Comparison of ENCODE assay signal across 1 cellular context in the genomic region with DNA sequence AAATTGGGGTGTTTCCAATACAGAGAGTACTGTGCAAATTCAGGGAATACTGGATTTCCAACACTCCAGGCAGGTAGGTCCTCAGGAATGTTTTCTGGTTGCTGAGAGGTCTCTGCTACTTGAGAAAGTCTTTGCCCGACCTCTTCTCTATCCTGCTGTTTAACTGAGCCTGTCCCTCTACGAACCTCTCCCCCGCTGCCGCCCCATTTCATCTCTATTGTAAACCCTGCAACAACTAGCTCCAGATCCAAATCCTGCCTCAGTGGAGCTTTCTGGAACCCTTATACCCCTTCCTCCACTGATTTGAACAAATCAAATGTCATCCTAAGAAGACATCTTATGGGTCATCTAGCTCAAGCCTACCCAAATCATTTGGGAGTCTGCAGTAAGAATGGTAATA.
TF ChIP-seq lines count a peak whose summit lies in the region.

No MANE protein-coding gene starts in this region.

TF ChIP-seq in HCT116, 20 proteins besides CTCF, POLR2A, EP300 and RAD21 (continued from another document):
- TF ChIP-seq, protein P1, sequence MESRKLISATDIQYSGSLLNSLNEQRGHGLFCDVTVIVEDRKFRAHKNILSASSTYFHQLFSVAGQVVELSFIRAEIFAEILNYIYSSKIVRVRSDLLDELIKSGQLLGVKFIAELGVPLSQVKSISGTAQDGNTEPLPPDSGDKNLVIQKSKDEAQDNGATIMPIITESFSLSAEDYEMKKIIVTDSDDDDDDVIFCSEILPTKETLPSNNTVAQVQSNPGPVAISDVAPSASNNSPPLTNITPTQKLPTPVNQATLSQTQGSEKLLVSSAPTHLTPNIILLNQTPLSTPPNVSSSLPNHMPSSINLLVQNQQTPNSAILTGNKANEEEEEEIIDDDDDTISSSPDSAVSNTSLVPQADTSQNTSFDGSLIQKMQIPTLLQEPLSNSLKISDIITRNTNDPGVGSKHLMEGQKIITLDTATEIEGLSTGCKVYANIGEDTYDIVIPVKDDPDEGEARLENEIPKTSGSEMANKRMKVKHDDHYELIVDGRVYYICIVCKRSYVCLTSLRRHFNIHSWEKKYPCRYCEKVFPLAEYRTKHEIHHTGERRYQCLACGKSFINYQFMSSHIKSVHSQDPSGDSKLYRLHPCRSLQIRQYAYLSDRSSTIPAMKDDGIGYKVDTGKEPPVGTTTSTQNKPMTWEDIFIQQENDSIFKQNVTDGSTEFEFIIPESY (IDR thresholded peaks at IDR 0.05; ENCODE audit: extremely low read depth, insufficient replicate concordance, low read length): no peak
- TF ChIP-seq ZNF274 (IDR thresholded peaks at IDR 0.05; ENCODE audit: low read depth, low read length): no peak
- no peak for TF ChIP-seq EZH2phosphoT487 (IDR thresholded peaks at IDR 0.05; ENCODE audit: borderline replicate concordance)
- TF ChIP-seq POLR2AphosphoS5 (IDR thresholded peaks at IDR 0.05; ENCODE audit: low read depth, low read length): no peak
- TF ChIP-seq, protein P2, sequence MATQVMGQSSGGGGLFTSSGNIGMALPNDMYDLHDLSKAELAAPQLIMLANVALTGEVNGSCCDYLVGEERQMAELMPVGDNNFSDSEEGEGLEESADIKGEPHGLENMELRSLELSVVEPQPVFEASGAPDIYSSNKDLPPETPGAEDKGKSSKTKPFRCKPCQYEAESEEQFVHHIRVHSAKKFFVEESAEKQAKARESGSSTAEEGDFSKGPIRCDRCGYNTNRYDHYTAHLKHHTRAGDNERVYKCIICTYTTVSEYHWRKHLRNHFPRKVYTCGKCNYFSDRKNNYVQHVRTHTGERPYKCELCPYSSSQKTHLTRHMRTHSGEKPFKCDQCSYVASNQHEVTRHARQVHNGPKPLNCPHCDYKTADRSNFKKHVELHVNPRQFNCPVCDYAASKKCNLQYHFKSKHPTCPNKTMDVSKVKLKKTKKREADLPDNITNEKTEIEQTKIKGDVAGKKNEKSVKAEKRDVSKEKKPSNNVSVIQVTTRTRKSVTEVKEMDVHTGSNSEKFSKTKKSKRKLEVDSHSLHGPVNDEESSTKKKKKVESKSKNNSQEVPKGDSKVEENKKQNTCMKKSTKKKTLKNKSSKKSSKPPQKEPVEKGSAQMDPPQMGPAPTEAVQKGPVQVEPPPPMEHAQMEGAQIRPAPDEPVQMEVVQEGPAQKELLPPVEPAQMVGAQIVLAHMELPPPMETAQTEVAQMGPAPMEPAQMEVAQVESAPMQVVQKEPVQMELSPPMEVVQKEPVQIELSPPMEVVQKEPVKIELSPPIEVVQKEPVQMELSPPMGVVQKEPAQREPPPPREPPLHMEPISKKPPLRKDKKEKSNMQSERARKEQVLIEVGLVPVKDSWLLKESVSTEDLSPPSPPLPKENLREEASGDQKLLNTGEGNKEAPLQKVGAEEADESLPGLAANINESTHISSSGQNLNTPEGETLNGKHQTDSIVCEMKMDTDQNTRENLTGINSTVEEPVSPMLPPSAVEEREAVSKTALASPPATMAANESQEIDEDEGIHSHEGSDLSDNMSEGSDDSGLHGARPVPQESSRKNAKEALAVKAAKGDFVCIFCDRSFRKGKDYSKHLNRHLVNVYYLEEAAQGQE (IDR thresholded peaks at IDR 0.05; ENCODE audit: low read depth): no peak
